In genomic region chr3:149243540-149243939, GRCh38 we compare ENCODE assay signal across 1 cellular context.
TF ChIP-seq lines count a peak whose summit lies in the region.

No MANE protein-coding gene starts in this region.

TF ChIP-seq in GM12878, 131 proteins besides CTCF, POLR2A, EP300 and RAD21 (continued from another document):
- no peak for TF ChIP-seq REST (IDR thresholded peaks at IDR 0.05; ENCODE audit: low read depth, low read length)
